In genomic region chr16:72787130-72787518, GRCh38 we compare ENCODE assay signal across 8 cellular contexts.
DNase-seq lines count a peak whose midpoint lies in the region; ATAC-seq and TF ChIP-seq lines count a peak whose summit lies in the region.

No MANE protein-coding gene starts in this region.

- WGBS in mesenchymal stem cell = 7% methylated on average over 20 of the region's 24 CpGs

- H4K8ac ChIP-seq in mesenchymal stem cell (ENCODE audit: low read length) = peak overlapping the region; percentile 86

- peaks cover 20% of the 10 kb centered on the region for H3K4me1 ChIP-seq in cardiac muscle cell (ENCODE audit: low read depth)
- H3K4me1 ChIP-seq in mesenchymal stem cell (ENCODE audit: control insufficient read depth, insufficient read depth, low read depth, low read length) = peaks cover 9% of the 10 kb centered on the region
- no peaks in the 10 kb centered on the region for H3K4me1 ChIP-seq in uterus

- no peak overlapping the region for H3K23ac ChIP-seq in mesenchymal stem cell (ENCODE audit: low read length in 2 of 2)

- H2BK12ac ChIP-seq in mesenchymal stem cell (ENCODE audit: low read length in 2 of 2) = peak overlapping the region; percentile 20 to 98

- TF ChIP-seq POLR2A in uterus (IDR thresholded peaks at IDR 0.05) = no peak
- TF ChIP-seq POLR2A in GM18505 (IDR thresholded peaks at IDR 0.05; ENCODE audit: borderline replicate concordance, extremely low read depth, insufficient read depth, insufficient read length) = no peak

- H3K27me3 ChIP-seq in cardiac muscle cell (no peaks in the 10 kb centered on the region), mesenchymal stem cell (ENCODE audit: control insufficient read depth in 1 of 2, insufficient read depth in 1 of 2, low read length in 2 of 2) (no peaks in the 10 kb centered on the region), uterus (no peaks in the 10 kb centered on the region)

- peak overlapping the region; percentile 93 for H2BK15ac ChIP-seq in mesenchymal stem cell (ENCODE audit: low read depth, poor library complexity, severe bottlenecking)

- no peak overlapping the region for H3K14ac ChIP-seq in mesenchymal stem cell (ENCODE audit: low read length in 2 of 2)

- H3K4me2 ChIP-seq in mesenchymal stem cell (ENCODE audit: low read length, poor library complexity, severe bottlenecking) = peak overlapping the region; percentile 91

- peak overlapping the region; percentile 95 for H3K9ac ChIP-seq in mesenchymal stem cell (ENCODE audit: low read length)

- no peak overlapping the region for H2AFZ ChIP-seq in mesenchymal stem cell (ENCODE audit: low read depth, low read length)

- ATAC-seq in Right ventricle myocardium superior (ENCODE audit: poor library complexity) (no peak), GM21529 (IDR thresholded peaks at IDR 0.05; ENCODE audit: unreplicated experiment) (no peak), GM18505 (IDR thresholded peaks at IDR 0.05; ENCODE audit: unreplicated experiment) (no peak)

- H3K9me3 ChIP-seq in cardiac muscle cell (ENCODE audit: low read depth) = no peaks in the 10 kb centered on the region
- no peaks in the 10 kb centered on the region for H3K9me3 ChIP-seq in mesenchymal stem cell (ENCODE audit: control insufficient read depth, low read length)
- H3K9me3 ChIP-seq in uterus = no peaks in the 10 kb centered on the region

- DNase-seq in cardiac muscle cell (ENCODE audit: low read depth in 1 of 2, low spot score in 1 of 2) (no peak), Right ventricle myocardium superior (no peak), astrocyte of the hippocampus (ENCODE audit: low read depth, low spot score) (peak; percentile 12), mesenchymal stem cell (no peak), uterus (no peak), NCI-H1694 (lab: John Stamatoyannopoulos, UW) (no peak)

- no peak overlapping the region for H2AK5ac ChIP-seq in mesenchymal stem cell (ENCODE audit: low read length, severe bottlenecking)

- peaks cover 1% of the 10 kb centered on the region for H3K79me1 ChIP-seq in mesenchymal stem cell (replicated peaks; ENCODE audit: low read length, poor library complexity, severe bottlenecking)

- TF ChIP-seq CTCF in cardiac muscle cell (IDR thresholded peaks at IDR 0.05; ENCODE audit: low read depth, low read length) = no peak
- TF ChIP-seq CTCF in uterus (IDR thresholded peaks at IDR 0.05) = no peak

- H3K27ac ChIP-seq in cardiac muscle cell = no peak overlapping the region
- H3K27ac ChIP-seq in mesenchymal stem cell (ENCODE audit: low read length, poor library complexity, severe bottlenecking) = peak overlapping the region; percentile 30
- H3K27ac ChIP-seq in uterus = peak overlapping the region; percentile 79 to 85

- H2BK120ac ChIP-seq in mesenchymal stem cell (ENCODE audit: low read depth, low read length) = peak overlapping the region; percentile 9

- no peak overlapping the region for H2BK5ac ChIP-seq in mesenchymal stem cell (ENCODE audit: low read depth, low read length, poor library complexity, severe bottlenecking)

- no peaks in the 10 kb centered on the region for H3K36me3 ChIP-seq in cardiac muscle cell
- H3K36me3 ChIP-seq in mesenchymal stem cell (ENCODE audit: control insufficient read depth in 1 of 2, insufficient read depth in 2 of 2, low read depth in 1 of 2, low read length in 2 of 2) = peaks cover 10 to 33% of the 10 kb centered on the region in 2 experiments
- no peaks in the 10 kb centered on the region for H3K36me3 ChIP-seq in uterus

- peak overlapping the region; percentile 27 for H3K4me3 ChIP-seq in cardiac muscle cell
- H3K4me3 ChIP-seq in mesenchymal stem cell (ENCODE audit: insufficient read depth in 1 of 2, low read depth in 1 of 2, low read length in 2 of 2) = peak overlapping the region; percentile 61 to 77
- H3K4me3 ChIP-seq in uterus = peak overlapping the region; percentile 53

- H3K4ac ChIP-seq in mesenchymal stem cell (ENCODE audit: low read depth in 1 of 2, low read length in 2 of 2) = peak overlapping the region; percentile 39 to 54

- H3K18ac ChIP-seq in mesenchymal stem cell (ENCODE audit: low read depth in 1 of 2, low read length in 2 of 2) = peak overlapping the region; percentile 40 to 62

- intact Hi-C loops in Right ventricle myocardium superior (cut with DNase I) (no loop called here), uterus (cut with DNase I; ENCODE audit: low total_unique reads) (no loop called here)

- peak overlapping the region; percentile 20 for H4K91ac ChIP-seq in mesenchymal stem cell (ENCODE audit: low read length)
